In the genomic region with DNA sequence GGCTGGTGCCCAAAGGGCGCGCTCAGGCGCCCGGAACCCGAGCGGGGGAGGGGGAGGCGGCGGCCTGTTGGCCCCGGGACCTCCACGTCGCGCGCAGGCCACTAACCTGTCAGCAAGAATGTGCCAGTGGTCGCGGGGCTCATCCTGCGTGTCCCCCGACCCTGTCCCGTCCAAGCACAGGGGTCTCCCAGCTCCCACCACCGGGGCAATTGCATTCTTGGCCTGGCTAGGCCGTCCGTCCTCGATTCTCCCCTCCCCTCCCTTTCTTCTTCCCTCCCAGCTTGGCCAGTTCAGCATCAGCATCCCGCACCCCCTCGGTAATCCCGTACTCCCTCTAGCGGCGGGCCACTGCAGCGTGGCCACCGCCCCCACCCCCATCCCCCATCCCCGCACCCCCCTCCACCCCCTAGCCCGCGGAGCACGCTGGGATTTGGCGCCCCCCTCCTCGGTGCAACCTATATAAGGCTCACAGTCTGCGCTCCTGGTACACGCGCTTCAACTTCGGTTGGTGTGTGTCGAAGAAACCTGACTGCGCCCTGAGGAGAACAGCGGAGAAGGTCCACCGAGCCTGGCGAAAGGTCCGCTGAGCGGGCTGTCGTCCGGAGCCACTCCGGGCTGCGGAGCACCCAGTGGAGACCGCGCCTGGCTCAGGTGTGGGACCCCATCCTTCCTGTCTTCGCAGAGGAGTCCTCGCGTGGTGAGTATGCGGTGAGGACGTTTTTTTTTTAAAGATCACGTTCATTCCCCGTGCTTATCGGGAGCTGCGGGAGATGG, we compare ENCODE assay signal across 8 cellular contexts. TPM values are rescaled to one million over a fixed set of nuclear protein-coding genes. Genes with fewer than 3 reads are reported as not detected.
DNase-seq lines count a peak whose midpoint lies in the region; ATAC-seq, FAIRE-seq and TF ChIP-seq lines count a peak whose summit lies in the region.

A gene with protein sequence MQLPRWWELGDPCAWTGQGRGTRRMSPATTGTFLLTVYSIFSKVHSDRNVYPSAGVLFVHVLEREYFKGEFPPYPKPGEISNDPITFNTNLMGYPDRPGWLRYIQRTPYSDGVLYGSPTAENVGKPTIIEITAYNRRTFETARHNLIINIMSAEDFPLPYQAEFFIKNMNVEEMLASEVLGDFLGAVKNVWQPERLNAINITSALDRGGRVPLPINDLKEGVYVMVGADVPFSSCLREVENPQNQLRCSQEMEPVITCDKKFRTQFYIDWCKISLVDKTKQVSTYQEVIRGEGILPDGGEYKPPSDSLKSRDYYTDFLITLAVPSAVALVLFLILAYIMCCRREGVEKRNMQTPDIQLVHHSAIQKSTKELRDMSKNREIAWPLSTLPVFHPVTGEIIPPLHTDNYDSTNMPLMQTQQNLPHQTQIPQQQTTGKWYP (minus strand): TSS at position 250 of the 774 bp plus-strand sequence. CDS start 35 bp downstream, at position 215.

- POLR2A ChIA-PET in K562 (lab: Yijun Ruan, JAX) = no interaction called here

- peak within 1 kb of the TSS; percentile 76; the same call in 1 of the 2 replicates for H2AFZ ChIP-seq in K562 (ENCODE audit: low read depth, low read length)

- CTCF ChIA-PET in K562 (lab: Yijun Ruan, JAX; ENCODE audit: low intra/inter-chr PET ratio) = no interaction called here

- H3K4me3 ChIP-seq in SK-N-MC (peak within 1 kb of the TSS; percentile 92), K562 (no peak within 1 kb of the TSS)

- peak in 1 of 3 experiments; percentile 37; a peak in 2 of 6 replicates for TF ChIP-seq CTCF in K562 (IDR thresholded peaks at IDR 0.05 in 2 of 3, conservative IDR thresholded peaks at IDR 0.05 in 1 of 3; ENCODE audit: insufficient read depth in 2 of 3, low read depth in 1 of 3, low read length in 3 of 3)

- peaks cover 0 to 10% of the 10 kb centered on the region in 2 experiments; a peak in 2 of 5 replicates for H3K4me1 ChIP-seq in K562 (replicated peaks in 1 of 2; ENCODE audit: control insufficient read depth in 2 of 2, insufficient read depth in 2 of 2, low read length in 2 of 2)

- H3K9me3 ChIP-seq in SK-N-MC (ENCODE audit: low read depth, low read length) (no peaks in the 10 kb centered on the region), K562 (replicated peaks; ENCODE audit: control insufficient read depth, insufficient read depth, low read depth, low read length) (0 out of 2 replicates have a peak, but pooled peaks cover 2% of the 10 kb centered on the region)

- in situ Hi-C loops in K562 (cut with MboI) = no loop called here

- no peaks in the 10 kb centered on the region for H3K79me2 ChIP-seq in K562 (ENCODE audit: control insufficient read depth, insufficient read depth, low read length)

- H3K9me1 ChIP-seq in K562 (ENCODE audit: control insufficient read depth, insufficient read depth, low read length) = no peaks in the 10 kb centered on the region

- no peaks in the 10 kb centered on the region for H3K36me3 ChIP-seq in SK-N-MC (ENCODE audit: insufficient read depth, low read length)
- H3K36me3 ChIP-seq in K562 (ENCODE audit: control insufficient read depth, insufficient read depth, low read length) = no peaks in the 10 kb centered on the region

- ATAC-seq in K562 = no peak

- no peak for TF ChIP-seq EP300 in K562 (IDR thresholded peaks at IDR 0.05; ENCODE audit: low read length)

- intact Hi-C loops in K562 (cut with micrococcal nuclease) = loop anchor here (5.0 to 10.0 kb wide), 2 partner anchors 144 to 211 kb away; no protein-coding TSS in a partner anchor

- H3K9ac ChIP-seq in SK-N-MC (ENCODE audit: insufficient read length) (peak within 1 kb of the TSS; percentile 75), K562 (ENCODE audit: insufficient read depth in 1 of 2, low read depth in 2 of 2, low read length in 2 of 2) (no peak within 1 kb of the TSS)

- H3K27ac ChIP-seq in SK-N-MC (peak within 1 kb of the TSS; percentile 4; the same call in 1 of the 2 replicates), K562 (ENCODE audit: extremely low read depth, low read depth, low read length) (no peak within 1 kb of the TSS)

- TF ChIP-seq RAD21 in K562 (CRISPR knock-in tag; conservative IDR thresholded peaks at IDR 0.05 in 1 of 2, IDR thresholded peaks at IDR 0.05 in 1 of 2) = no peak

- H3K4me2 ChIP-seq in K562 (ENCODE audit: insufficient read depth, low read length) = peak within 1 kb of the TSS; percentile 68; the same call in 1 of the 2 replicates

- H3K27me3 ChIP-seq in K562 (ENCODE audit: control insufficient read depth in 2 of 2, insufficient read depth in 2 of 2, low read length in 2 of 2) = peaks cover 0 to 5% of the 10 kb centered on the region in 2 experiments; a peak in 1 of 5 replicates

- DNase-seq in NCI-H1436 (lab: John Stamatoyannopoulos, UW) (peak; percentile 84), NCI-H1436 treated with DMSO at 0.1 percent for 48 hours (lab: John Stamatoyannopoulos, UW) (no peak), LoVo (ENCODE audit: low spot score) (peak; percentile 51), SK-N-MC (ENCODE audit: low read depth, low spot score) (no peak), K562 (ENCODE audit: extremely low read depth in 1 of 4, low spot score in 3 of 4) (peak; percentile 27 to 45 (median 36)), hippocampal formation (lab: John Stamatoyannopoulos, UW) (peak; percentile 82 to 87), pulmonary artery endothelial cell (ENCODE audit: low read depth, low spot score) (peak; percentile 46)
- DNase-seq in NK-92 treated with Interleukin-12 subunit alpha and Interleukin-12 subunit beta, amount 100 ng/mL, for 24 hours (lab: John Stamatoyannopoulos, UW) = no peak

- FAIRE-seq in K562 (lab: Jason Lieb, UNC) = no peak

- 21% methylated on average over 45 of the region's 61 CpGs for WGBS in K562 (ENCODE audit: insufficient coverage, low coverage, missing lambda C conversion rate)

- BruUV-seq in K562 (replicated peaks; lab: Mats Ljungman, UMichigan) = no TSS peak

- TF ChIP-seq POLR2A in K562 (conservative IDR thresholded peaks at IDR 0.05) = no peak

- H4K20me1 ChIP-seq in K562 (replicated peaks; ENCODE audit: control insufficient read depth, insufficient read depth, low read length) = no peaks in the 10 kb centered on the region

TF ChIP-seq in K562, 482 proteins besides CTCF, POLR2A, EP300 and RAD21:
- peak; percentile 29; the same call in 1 of the 2 replicates for TF ChIP-seq ZBTB7A (IDR thresholded peaks at IDR 0.05; ENCODE audit: borderline replicate concordance, control insufficient read depth, low read depth, low read length)
- TF ChIP-seq ASH1L (IDR thresholded peaks at IDR 0.05; ENCODE audit: borderline replicate concordance, low read depth, partially characterized antibody) = no peak
- TF ChIP-seq, protein P1, sequence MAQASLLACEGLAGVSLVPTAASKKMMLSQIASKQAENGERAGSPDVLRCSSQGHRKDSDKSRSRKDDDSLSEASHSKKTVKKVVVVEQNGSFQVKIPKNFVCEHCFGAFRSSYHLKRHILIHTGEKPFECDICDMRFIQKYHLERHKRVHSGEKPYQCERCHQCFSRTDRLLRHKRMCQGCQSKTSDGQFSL (CRISPR knock-in tag; IDR thresholded peaks at IDR 0.05) = no peak
- TF ChIP-seq, protein P1 (tag; IDR thresholded peaks at IDR 0.05) = peak in 1 of 2 experiments; percentile 82; a peak in 1 of 4 replicates
- TF ChIP-seq KDM1A (IDR thresholded peaks at IDR 0.05) = 0 out of 4 replicates have a peak, but pooled peaks of 1 of the 2 experiments have one; percentile 24
- TF ChIP-seq RFX7 (CRISPR knock-in tag; IDR thresholded peaks at IDR 0.05) = no peak
- TF ChIP-seq, protein P2, sequence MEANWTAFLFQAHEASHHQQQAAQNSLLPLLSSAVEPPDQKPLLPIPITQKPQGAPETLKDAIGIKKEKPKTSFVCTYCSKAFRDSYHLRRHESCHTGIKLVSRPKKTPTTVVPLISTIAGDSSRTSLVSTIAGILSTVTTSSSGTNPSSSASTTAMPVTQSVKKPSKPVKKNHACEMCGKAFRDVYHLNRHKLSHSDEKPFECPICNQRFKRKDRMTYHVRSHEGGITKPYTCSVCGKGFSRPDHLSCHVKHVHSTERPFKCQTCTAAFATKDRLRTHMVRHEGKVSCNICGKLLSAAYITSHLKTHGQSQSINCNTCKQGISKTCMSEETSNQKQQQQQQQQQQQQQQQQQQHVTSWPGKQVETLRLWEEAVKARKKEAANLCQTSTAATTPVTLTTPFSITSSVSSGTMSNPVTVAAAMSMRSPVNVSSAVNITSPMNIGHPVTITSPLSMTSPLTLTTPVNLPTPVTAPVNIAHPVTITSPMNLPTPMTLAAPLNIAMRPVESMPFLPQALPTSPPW (CRISPR knock-in tag; IDR thresholded peaks at IDR 0.05) = peak; percentile 58

RNA-seq across cellular contexts. Expression of the gene that starts here (rescaled TPM):
- total RNA-seq in K562 (2011; cell fraction: chromatin; rRNA removed; ENCODE audit: low replicate concordance) = 0.26 TPM in 1 of 2 replicates, not detected in the other
- not detected in 2 replicates for total RNA-seq in K562 (2011; cell fraction: nucleolus; rRNA removed)
- total RNA-seq in K562 (2011; cell fraction: nucleoplasm; rRNA removed) = 0.15 TPM in 1 of 2 replicates, not detected in the other
- total RNA-seq in K562 (2014; rRNA removed) (0.09 TPM in 1 of 2 replicates, not detected in the other), K562 (2014; rRNA removed; fragmentation: Illumina TruSeq; extraction: Trizol) (not detected in 2 replicates), K562 (2015; rRNA removed; fragmentation: Illumina TruSeq; extraction: Trizol) (not detected in 2 replicates), K562 (2021) (0.38 and 0.49 TPM in 2 replicates), pulmonary artery endothelial cell (63.8 and 70.2 TPM in 2 replicates)
- polyA plus RNA-seq in K562 (2011; rRNA removed) (not detected in 2 replicates), K562 (2014; fragmentation: Illumina TruSeq; extraction: Trizol) (not detected in 2 replicates), K562 (2014; fragmentation: Nextera tagmentation; extraction: Ambion mirVana) (under 1 TPM; 0.18 to 0.46 TPM), K562 (2014; rRNA removed) (not detected in 2 replicates)
- polyA plus RNA-seq in K562 (2011; cell fraction: cytosol; rRNA removed) = 0.13 and 0.19 TPM in 2 replicates
- 0.15 TPM in 1 of 2 replicates, not detected in the other for polyA plus RNA-seq in K562 (2011; cell fraction: nucleus; rRNA removed)
- polyA plus RNA-seq in K562 (2012) = 0.17 TPM in 1 of 2 replicates, not detected in the other
- polyA minus RNA-seq in K562 (2011; rRNA and poly(A)+ RNA removed) = not detected in 2 replicates
- polyA minus RNA-seq in K562 (2011; cell fraction: cytosol; rRNA and poly(A)+ RNA removed) = not detected in 2 replicates
- polyA minus RNA-seq in K562 (2011; cell fraction: nucleus; rRNA and poly(A)+ RNA removed) = 0.13 and 0.33 TPM in 2 replicates

Comparison
In these comparisons a context has a peak if more than half of its experiments do, and no peak if none do; other contexts are left out.
1. RNA of the gene that starts here (total RNA-seq): 63.8 to 70.2 TPM in pulmonary artery endothelial cell; 0.09 to 0.49 TPM in K562; every median in the first group is over 10 times any median in the second.
2. DNase-seq: peak in NCI-H1436 (single experiment), LoVo (single experiment), hippocampal formation (2 of 2) and pulmonary artery endothelial cell (single experiment); none in NCI-H1436 treated with DMSO at 0.1 percent for 48 hours (single experiment), SK-N-MC (single experiment) and NK-92 treated with Interleukin-12 subunit alpha and Interleukin-12 subunit beta, amount 100 ng/mL, for 24 hours (single experiment).
3. Peak in DNase-seq and H3K4me2 ChIP-seq in K562; RNA of the gene not detected or under 1 TPM.